ENCODE assay signal across 8 cellular contexts in genomic region chr10:64115913-64116643, GRCh38.
DNase-seq lines count a peak whose midpoint lies in the region; ATAC-seq and TF ChIP-seq lines count a peak whose summit lies in the region.

No MANE protein-coding gene starts in this region.

- no peaks in the 10 kb centered on the region for H3K4me1 ChIP-seq in smooth muscle cell (ENCODE audit: low read depth)
- H3K4me1 ChIP-seq in CD8-positive, alpha-beta memory T cell (ENCODE audit: insufficient read depth, low read length) = no peaks in the 10 kb centered on the region

- H4K20me1 ChIP-seq in smooth muscle cell (ENCODE audit: low read depth) = no peaks in the 10 kb centered on the region

- no peaks in the 10 kb centered on the region for H3K4me1 Mint-ChIP-seq in CD8-positive, alpha-beta memory T cell

- H2AFZ ChIP-seq in smooth muscle cell (ENCODE audit: low read depth) = no peak overlapping the region

- 74% methylated on average over 4 of the region's 4 CpGs for WGBS in smooth muscle cell (ENCODE audit: low lambda C conversion rate)

- no peaks in the 10 kb centered on the region for H3K27me3 Mint-ChIP-seq in CD8-positive, alpha-beta memory T cell

- H3K27ac ChIP-seq in smooth muscle cell (ENCODE audit: low read depth) = no peak overlapping the region
- H3K27ac ChIP-seq in CD8-positive, alpha-beta memory T cell (ENCODE audit: low read depth, low read length) = no peak overlapping the region

- H3K27ac Mint-ChIP-seq in CD8-positive, alpha-beta memory T cell = no peak overlapping the region

- no peaks in the 10 kb centered on the region for H3K79me2 ChIP-seq in smooth muscle cell (ENCODE audit: low read depth)

- H3K4me3 ChIP-seq in epithelial cell of proximal tubule (ENCODE audit: low read depth, low read length) (no peak overlapping the region), smooth muscle cell (no peak overlapping the region)
- no peak overlapping the region for H3K4me3 ChIP-seq in CD8-positive, alpha-beta memory T cell (ENCODE audit: low read length)

- peaks cover 0 to 3% (median 0%) of the 10 kb centered on the region in 5 donors for H3K9me3 Mint-ChIP-seq in CD8-positive, alpha-beta memory T cell

- CTCF ChIA-PET in CD8-positive, alpha-beta memory T cell (lab: Charles Lee) = interaction anchor here (1.2 kb wide), 1 partner anchor 12 kb away, joined by 3 read pairs; no protein-coding TSS in a partner anchor

- no peak overlapping the region for H3K4me3 Mint-ChIP-seq in CD8-positive, alpha-beta memory T cell

- no peak overlapping the region for H3K4me2 ChIP-seq in smooth muscle cell

- H3K27me3 ChIP-seq in smooth muscle cell (ENCODE audit: low read depth) = no peaks in the 10 kb centered on the region
- H3K27me3 ChIP-seq in CD8-positive, alpha-beta memory T cell (ENCODE audit: insufficient read depth, low read length, poor library complexity, severe bottlenecking) = no peaks in the 10 kb centered on the region

- DNase-seq in NCI-H82 (lab: John Stamatoyannopoulos, UW) = peak; percentile 55
- no peak for DNase-seq in NCI-H82 treated with DMSO at 0.1 percent for 48 hours (lab: John Stamatoyannopoulos, UW; ENCODE audit: unreplicated experiment)
- DNase-seq in NCI-H460 (ENCODE audit: extremely low read depth, low read depth) = peak; percentile 18
- no peak for DNase-seq in epithelial cell of proximal tubule (ENCODE audit: low read depth)
- no peak for DNase-seq in smooth muscle cell (lab: John Stamatoyannopoulos, UW; ENCODE audit: unreplicated experiment)
- DNase-seq in CD8-positive, alpha-beta memory T cell = no peak

- no peaks in the 10 kb centered on the region for H3K9me3 ChIP-seq in smooth muscle cell (replicated peaks; ENCODE audit: low read depth)
- no peaks in the 10 kb centered on the region for H3K9me3 ChIP-seq in CD8-positive, alpha-beta memory T cell (ENCODE audit: low read length)

- TF ChIP-seq CTCF in epithelial cell of proximal tubule (conservative IDR thresholded peaks at IDR 0.05; ENCODE audit: low read depth, low read length) = peak; percentile 76
- peak; percentile 43 for TF ChIP-seq CTCF in smooth muscle cell (IDR thresholded peaks at IDR 0.05; ENCODE audit: borderline replicate concordance, insufficient read depth, poor library complexity, severe bottlenecking)

- no peaks in the 10 kb centered on the region for H3K36me3 Mint-ChIP-seq in CD8-positive, alpha-beta memory T cell

- ATAC-seq in GM18517 (IDR thresholded peaks at IDR 0.05; ENCODE audit: unreplicated experiment) (no peak), HG03378 (IDR thresholded peaks at IDR 0.05; ENCODE audit: unreplicated experiment) (no peak)

- POLR2A ChIA-PET in CD8-positive, alpha-beta memory T cell (lab: Charles Lee) = no interaction called here

- no peaks in the 10 kb centered on the region for H3K36me3 ChIP-seq in smooth muscle cell (ENCODE audit: low read depth)
- H3K36me3 ChIP-seq in CD8-positive, alpha-beta memory T cell (ENCODE audit: insufficient read depth, low read length) = no peaks in the 10 kb centered on the region

- no peaks in the 10 kb centered on the region for H3F3A ChIP-seq in smooth muscle cell (ENCODE audit: low read depth)

- H3K9ac ChIP-seq in smooth muscle cell (ENCODE audit: low read depth) = no peak overlapping the region

Comparison
In these comparisons a context has a peak if more than half of its experiments do, and no peak if none do; other contexts are left out.
1. DNase-seq: peak in NCI-H82 (single experiment) and NCI-H460 (single experiment); none in NCI-H82 treated with DMSO at 0.1 percent for 48 hours (single experiment), epithelial cell of proximal tubule (single experiment), smooth muscle cell (single experiment) and CD8-positive, alpha-beta memory T cell (0 of 5).